Comparison of ENCODE assay signal across 1 cellular context in the genomic region with DNA sequence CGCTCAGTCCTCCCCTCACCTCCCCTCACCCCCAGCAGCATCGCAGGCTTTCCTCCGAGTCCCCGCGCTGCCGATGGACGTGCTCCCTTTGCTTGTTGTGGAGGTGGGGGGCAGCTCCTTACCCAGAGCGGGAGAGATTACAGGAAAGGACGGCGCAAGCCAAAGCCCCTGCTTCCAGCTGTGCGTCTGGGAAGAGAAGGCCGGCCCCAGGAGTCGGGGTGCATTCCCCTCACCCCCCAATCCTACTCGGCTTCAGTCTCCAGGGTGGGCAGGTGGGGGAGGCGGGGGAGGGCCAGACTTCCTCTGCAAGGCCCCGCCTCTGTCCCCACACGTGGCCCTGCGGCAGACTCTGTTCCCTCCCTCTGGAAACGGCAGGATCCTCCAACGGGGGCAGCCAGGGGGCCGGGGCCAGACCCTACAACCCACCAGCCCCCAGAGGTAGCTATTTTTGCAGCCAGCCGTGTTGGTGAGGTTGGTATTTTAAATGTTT.
TF ChIP-seq lines count a peak whose summit lies in the region.

No MANE protein-coding gene starts in this region.

TF ChIP-seq in GM23338, 12 proteins besides CTCF, POLR2A, EP300 and RAD21:
- TF ChIP-seq, protein P1, sequence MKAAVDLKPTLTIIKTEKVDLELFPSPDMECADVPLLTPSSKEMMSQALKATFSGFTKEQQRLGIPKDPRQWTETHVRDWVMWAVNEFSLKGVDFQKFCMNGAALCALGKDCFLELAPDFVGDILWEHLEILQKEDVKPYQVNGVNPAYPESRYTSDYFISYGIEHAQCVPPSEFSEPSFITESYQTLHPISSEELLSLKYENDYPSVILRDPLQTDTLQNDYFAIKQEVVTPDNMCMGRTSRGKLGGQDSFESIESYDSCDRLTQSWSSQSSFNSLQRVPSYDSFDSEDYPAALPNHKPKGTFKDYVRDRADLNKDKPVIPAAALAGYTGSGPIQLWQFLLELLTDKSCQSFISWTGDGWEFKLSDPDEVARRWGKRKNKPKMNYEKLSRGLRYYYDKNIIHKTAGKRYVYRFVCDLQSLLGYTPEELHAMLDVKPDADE (IDR thresholded peaks at IDR 0.05): no peak
- no peak for TF ChIP-seq POLR2AphosphoS5 (IDR thresholded peaks at IDR 0.05; ENCODE audit: low read depth)
- TF ChIP-seq JUNB (IDR thresholded peaks at IDR 0.05; ENCODE audit: unreplicated experiment): no peak
- TF ChIP-seq ZNF114 (CRISPR knock-in tag; IDR thresholded peaks at IDR 0.05): no peak
- TF ChIP-seq CREB1 (CRISPR knock-in tag; IDR thresholded peaks at IDR 0.05; ENCODE audit: low read depth): no peak
- TF ChIP-seq, protein P2, sequence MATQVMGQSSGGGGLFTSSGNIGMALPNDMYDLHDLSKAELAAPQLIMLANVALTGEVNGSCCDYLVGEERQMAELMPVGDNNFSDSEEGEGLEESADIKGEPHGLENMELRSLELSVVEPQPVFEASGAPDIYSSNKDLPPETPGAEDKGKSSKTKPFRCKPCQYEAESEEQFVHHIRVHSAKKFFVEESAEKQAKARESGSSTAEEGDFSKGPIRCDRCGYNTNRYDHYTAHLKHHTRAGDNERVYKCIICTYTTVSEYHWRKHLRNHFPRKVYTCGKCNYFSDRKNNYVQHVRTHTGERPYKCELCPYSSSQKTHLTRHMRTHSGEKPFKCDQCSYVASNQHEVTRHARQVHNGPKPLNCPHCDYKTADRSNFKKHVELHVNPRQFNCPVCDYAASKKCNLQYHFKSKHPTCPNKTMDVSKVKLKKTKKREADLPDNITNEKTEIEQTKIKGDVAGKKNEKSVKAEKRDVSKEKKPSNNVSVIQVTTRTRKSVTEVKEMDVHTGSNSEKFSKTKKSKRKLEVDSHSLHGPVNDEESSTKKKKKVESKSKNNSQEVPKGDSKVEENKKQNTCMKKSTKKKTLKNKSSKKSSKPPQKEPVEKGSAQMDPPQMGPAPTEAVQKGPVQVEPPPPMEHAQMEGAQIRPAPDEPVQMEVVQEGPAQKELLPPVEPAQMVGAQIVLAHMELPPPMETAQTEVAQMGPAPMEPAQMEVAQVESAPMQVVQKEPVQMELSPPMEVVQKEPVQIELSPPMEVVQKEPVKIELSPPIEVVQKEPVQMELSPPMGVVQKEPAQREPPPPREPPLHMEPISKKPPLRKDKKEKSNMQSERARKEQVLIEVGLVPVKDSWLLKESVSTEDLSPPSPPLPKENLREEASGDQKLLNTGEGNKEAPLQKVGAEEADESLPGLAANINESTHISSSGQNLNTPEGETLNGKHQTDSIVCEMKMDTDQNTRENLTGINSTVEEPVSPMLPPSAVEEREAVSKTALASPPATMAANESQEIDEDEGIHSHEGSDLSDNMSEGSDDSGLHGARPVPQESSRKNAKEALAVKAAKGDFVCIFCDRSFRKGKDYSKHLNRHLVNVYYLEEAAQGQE (IDR thresholded peaks at IDR 0.05; ENCODE audit: unreplicated experiment): no peak
- TF ChIP-seq NANOG (IDR thresholded peaks at IDR 0.05; ENCODE audit: borderline replicate concordance): no peak
- no peak for TF ChIP-seq EZH2 (IDR thresholded peaks at IDR 0.05; ENCODE audit: low read depth, unreplicated experiment)
- no peak for TF ChIP-seq EZH2phosphoT487 (IDR thresholded peaks at IDR 0.05; ENCODE audit: unreplicated experiment)
- TF ChIP-seq STAT1 (IDR thresholded peaks at IDR 0.05; ENCODE audit: unreplicated experiment): no peak
- TF ChIP-seq, protein P3, sequence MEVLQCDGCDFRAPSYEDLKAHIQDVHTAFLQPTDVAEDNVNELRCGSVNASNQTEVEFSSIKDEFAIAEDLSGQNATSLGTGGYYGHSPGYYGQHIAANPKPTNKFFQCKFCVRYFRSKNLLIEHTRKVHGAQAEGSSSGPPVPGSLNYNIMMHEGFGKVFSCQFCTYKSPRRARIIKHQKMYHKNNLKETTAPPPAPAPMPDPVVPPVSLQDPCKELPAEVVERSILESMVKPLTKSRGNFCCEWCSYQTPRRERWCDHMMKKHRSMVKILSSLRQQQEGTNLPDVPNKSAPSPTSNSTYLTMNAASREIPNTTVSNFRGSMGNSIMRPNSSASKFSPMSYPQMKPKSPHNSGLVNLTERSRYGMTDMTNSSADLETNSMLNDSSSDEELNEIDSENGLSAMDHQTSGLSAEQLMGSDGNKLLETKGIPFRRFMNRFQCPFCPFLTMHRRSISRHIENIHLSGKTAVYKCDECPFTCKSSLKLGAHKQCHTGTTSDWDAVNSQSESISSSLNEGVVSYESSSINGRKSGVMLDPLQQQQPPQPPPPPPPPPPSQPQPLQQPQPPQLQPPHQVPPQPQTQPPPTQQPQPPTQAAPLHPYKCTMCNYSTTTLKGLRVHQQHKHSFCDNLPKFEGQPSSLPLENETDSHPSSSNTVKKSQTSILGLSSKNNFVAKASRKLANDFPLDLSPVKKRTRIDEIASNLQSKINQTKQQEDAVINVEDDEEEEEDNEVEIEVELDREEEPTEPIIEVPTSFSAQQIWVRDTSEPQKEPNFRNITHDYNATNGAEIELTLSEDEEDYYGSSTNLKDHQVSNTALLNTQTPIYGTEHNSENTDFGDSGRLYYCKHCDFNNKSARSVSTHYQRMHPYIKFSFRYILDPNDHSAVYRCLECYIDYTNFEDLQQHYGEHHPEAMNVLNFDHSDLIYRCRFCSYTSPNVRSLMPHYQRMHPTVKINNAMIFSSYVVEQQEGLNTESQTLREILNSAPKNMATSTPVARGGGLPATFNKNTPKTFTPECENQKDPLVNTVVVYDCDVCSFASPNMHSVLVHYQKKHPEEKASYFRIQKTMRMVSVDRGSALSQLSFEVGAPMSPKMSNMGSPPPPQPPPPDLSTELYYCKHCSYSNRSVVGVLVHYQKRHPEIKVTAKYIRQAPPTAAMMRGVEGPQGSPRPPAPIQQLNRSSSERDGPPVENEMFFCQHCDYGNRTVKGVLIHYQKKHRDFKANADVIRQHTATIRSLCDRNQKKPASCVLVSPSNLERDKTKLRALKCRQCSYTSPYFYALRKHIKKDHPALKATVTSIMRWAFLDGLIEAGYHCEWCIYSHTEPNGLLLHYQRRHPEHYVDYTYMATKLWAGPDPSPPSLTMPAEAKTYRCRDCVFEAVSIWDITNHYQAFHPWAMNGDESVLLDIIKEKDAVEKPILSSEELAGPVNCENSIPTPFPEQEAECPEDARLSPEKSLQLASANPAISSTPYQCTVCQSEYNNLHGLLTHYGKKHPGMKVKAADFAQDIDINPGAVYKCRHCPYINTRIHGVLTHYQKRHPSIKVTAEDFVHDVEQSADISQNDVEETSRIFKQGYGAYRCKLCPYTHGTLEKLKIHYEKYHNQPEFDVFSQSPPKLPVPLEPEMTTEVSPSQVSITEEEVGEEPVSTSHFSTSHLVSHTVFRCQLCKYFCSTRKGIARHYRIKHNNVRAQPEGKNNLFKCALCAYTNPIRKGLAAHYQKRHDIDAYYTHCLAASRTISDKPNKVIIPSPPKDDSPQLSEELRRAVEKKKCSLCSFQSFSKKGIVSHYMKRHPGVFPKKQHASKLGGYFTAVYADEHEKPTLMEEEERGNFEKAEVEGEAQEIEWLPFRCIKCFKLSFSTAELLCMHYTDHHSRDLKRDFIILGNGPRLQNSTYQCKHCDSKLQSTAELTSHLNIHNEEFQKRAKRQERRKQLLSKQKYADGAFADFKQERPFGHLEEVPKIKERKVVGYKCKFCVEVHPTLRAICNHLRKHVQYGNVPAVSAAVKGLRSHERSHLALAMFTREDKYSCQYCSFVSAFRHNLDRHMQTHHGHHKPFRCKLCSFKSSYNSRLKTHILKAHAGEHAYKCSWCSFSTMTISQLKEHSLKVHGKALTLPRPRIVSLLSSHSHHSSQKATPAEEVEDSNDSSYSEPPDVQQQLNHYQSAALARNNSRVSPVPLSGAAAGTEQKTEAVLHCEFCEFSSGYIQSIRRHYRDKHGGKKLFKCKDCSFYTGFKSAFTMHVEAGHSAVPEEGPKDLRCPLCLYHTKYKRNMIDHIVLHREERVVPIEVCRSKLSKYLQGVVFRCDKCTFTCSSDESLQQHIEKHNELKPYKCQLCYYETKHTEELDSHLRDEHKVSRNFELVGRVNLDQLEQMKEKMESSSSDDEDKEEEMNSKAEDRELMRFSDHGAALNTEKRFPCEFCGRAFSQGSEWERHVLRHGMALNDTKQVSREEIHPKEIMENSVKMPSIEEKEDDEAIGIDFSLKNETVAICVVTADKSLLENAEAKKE (CRISPR knock-in tag; IDR thresholded peaks at IDR 0.05): no peak
- TF ChIP-seq ZNF331 (CRISPR knock-in tag; IDR thresholded peaks at IDR 0.05; ENCODE audit: low read depth): no peak
